ENCODE assay signal across 17 cellular contexts in genomic region chr2:166163775-166164174, GRCh38. TPM values are rescaled to one million over a fixed set of nuclear protein-coding genes. Genes with fewer than 3 reads are reported as not detected.
DNase-seq lines count a peak whose midpoint lies in the region; ATAC-seq and TF ChIP-seq lines count a peak whose summit lies in the region.
"Had no signal": no experiment of that assay in that cellular context is flagged by ENCODE, and none has a peak within 500 bp of the region (broad histone marks: within the 10 kb centered on the region; RNA-seq: fewer than 3 reads in every experiment).

No MANE protein-coding gene starts in this region.

- no peak overlapping the region for H3K9ac ChIP-seq in PC-3 (ENCODE audit: low read length)
- H3K9ac ChIP-seq: BLaER1 had no signal

- no peaks in the 10 kb centered on the region for H4K20me1 ChIP-seq in PC-3 (ENCODE audit: low read length)
- H4K20me1 ChIP-seq: BLaER1 had no signal

- intact Hi-C loops in PC-3 (cut with micrococcal nuclease): no loop called here
- intact Hi-C loops in upper lobe of right lung (cut with DNase I): no loop called here

- no peak overlapping the region for H3K4me2 ChIP-seq in PC-3 (ENCODE audit: low read length)
- H3K4me2 ChIP-seq: BLaER1, GM23338 had no signal

- H3K79me2 ChIP-seq in PC-3 (ENCODE audit: low read length): no peaks in the 10 kb centered on the region

- DNase-seq in NCI-H2029 treated with DMSO at 0.1 percent for 48 hours (lab: John Stamatoyannopoulos, UW) (peak; percentile 45), NCI-H2029 (lab: John Stamatoyannopoulos, UW) (no peak), PC-3 (no peak), iris pigment epithelial cell (ENCODE audit: low read depth) (peak; percentile 64), upper lobe of right lung (no peak)
- DNase-seq in activated naive CD4-positive, alpha-beta T cell (lab: John Stamatoyannopoulos, UW): no peak
- DNase-seq: 8988T; AML-193; Caco-2; CD8-positive, alpha-beta memory T cell; DMS79; EL; H7 had no signal

- H3K27me3 ChIP-seq in PC-3 (ENCODE audit: low read length): 0 out of 2 replicates have a peak, but pooled peaks cover 4% of the 10 kb centered on the region
- no peaks in the 10 kb centered on the region for H3K27me3 ChIP-seq in upper lobe of right lung
- H3K27me3 ChIP-seq: BLaER1 had no signal

- H3K36me3 ChIP-seq in PC-3 (ENCODE audit: low read depth, low read length) (no peaks in the 10 kb centered on the region), upper lobe of right lung (no peaks in the 10 kb centered on the region)
- H3K36me3 ChIP-seq: BLaER1 had no signal

- CTCF ChIA-PET in PC-3 (lab: Charles Lee): no interaction called here

- BruUV-seq in PC-3 (replicated peaks; lab: Mats Ljungman, UMichigan): no TSS peak

- ATAC-seq in PC-3: peak; percentile 37; the same call in 1 of the 2 replicates
- peak; percentile 95 for ATAC-seq in upper lobe of right lung
- no peak for ATAC-seq in GM19035 (IDR thresholded peaks at IDR 0.05; ENCODE audit: unreplicated experiment)
- ATAC-seq: GM23338 had no signal

- POLR2A ChIA-PET in PC-3 (lab: Charles Lee; ENCODE audit: unreplicated experiment): no interaction called here

- peaks cover 6% of the 10 kb centered on the region for H3K4me1 ChIP-seq in PC-3 (ENCODE audit: insufficient read depth, low read length)
- H3K4me1 ChIP-seq in upper lobe of right lung: no peaks in the 10 kb centered on the region
- H3K4me1 ChIP-seq: BLaER1, Caco-2 had no signal

- no peak overlapping the region for H3K27ac ChIP-seq in PC-3 (ENCODE audit: low read length)
- peak overlapping the region; percentile 30 for H3K27ac ChIP-seq in upper lobe of right lung
- H3K27ac ChIP-seq: BLaER1, HL-60 had no signal

- no peaks in the 10 kb centered on the region for H3F3A ChIP-seq in PC-3 (ENCODE audit: low read length, unreplicated experiment)

- no peak for TF ChIP-seq CTCF in PC-3 (conservative IDR thresholded peaks at IDR 0.05; ENCODE audit: low read depth, low read length)
- TF ChIP-seq CTCF in upper lobe of right lung (IDR thresholded peaks at IDR 0.05): no peak

- no peaks in the 10 kb centered on the region for H3K9me3 ChIP-seq in PC-3 (ENCODE audit: low read length)
- no peaks in the 10 kb centered on the region for H3K9me3 ChIP-seq in upper lobe of right lung
- H3K9me3 ChIP-seq: BLaER1, Caco-2 had no signal

- H2AFZ ChIP-seq in PC-3 (ENCODE audit: low read length): no peak overlapping the region
- H2AFZ ChIP-seq: GM23338 had no signal

- H3K9me2 ChIP-seq in PC-3 (replicated peaks; ENCODE audit: low read length): no peaks in the 10 kb centered on the region

- H3K4me3 ChIP-seq in PC-3 (ENCODE audit: low read length) (no peak overlapping the region), upper lobe of right lung (no peak overlapping the region)
- H3K4me3 ChIP-seq: BLaER1, GM23338 had no signal

RNA-seq across cellular contexts. Expression of gene SCN1A, which starts 36.0 kb away (rescaled TPM):
- total RNA-seq in PC-3 (2014; rRNA removed) (0.04 TPM in 1 of 2 replicates, not detected in the other), upper lobe of right lung (26.9 TPM)
- total RNA-seq: Caco-2; CD8-positive, alpha-beta memory T cell had no signal

Comparison
In these comparisons a context has a peak if more than half of its experiments do, and no peak if none do; other contexts are left out.
1. DNase-seq: peak in NCI-H2029 treated with DMSO at 0.1 percent for 48 hours (single experiment) and iris pigment epithelial cell (single experiment); none in NCI-H2029 (single experiment), PC-3 (single experiment), upper lobe of right lung (single experiment) and activated naive CD4-positive, alpha-beta T cell (0 of 4).
2. RNA of gene SCN1A, which starts 36.0 kb away (total RNA-seq): 26.9 TPM in upper lobe of right lung (single experiment); 0.04 TPM in PC-3; every median in the first group is over 10 times any median in the second.